In the genomic region with DNA sequence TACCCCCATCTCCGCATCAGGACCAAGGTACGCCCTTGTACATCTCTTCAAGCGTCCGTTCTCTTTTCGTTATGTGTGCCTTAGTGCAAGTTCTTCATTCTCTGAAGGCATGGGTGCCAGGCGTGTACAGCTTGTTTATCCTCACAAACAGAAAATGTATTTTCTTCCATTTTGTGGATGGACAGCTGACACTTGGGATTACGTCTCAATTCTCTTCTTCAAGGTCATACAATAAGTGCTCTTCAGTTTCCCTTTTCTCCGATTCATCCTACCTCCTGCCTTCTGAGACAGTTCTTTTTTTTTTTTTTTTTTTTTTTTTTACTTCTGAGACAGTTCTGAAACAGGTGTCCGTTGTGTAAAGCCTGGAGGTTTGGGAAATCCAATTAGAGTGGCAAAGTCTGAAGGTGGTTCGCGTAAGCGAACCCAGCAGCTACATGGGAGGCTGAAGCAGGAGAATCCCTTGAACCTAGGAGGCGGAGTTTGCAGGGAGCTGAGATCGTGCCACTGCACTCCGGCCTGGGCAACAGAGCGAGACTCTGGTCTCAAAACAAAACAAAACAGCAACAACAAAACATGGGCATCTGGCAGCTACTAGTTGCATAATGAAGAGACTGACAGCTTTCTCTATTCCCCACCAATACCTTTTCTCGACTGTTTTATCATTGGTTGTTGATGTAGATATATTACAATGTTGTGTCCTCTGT, we compare ENCODE assay signal across 8 cellular contexts. TPM values are rescaled to one million over a fixed set of nuclear protein-coding genes. Genes with fewer than 3 reads are reported as not detected.
DNase-seq lines count a peak whose midpoint lies in the region; ATAC-seq and TF ChIP-seq lines count a peak whose summit lies in the region.

No MANE protein-coding gene starts in this region.

- peaks cover 39% of the 10 kb centered on the region for H3K36me3 ChIP-seq in SK-N-MC (ENCODE audit: insufficient read depth, low read length)

- ATAC-seq in GM21717 (IDR thresholded peaks at IDR 0.05; ENCODE audit: unreplicated experiment) (peak; percentile 7), sciatic nerve (peak; percentile 3), HG02884 (IDR thresholded peaks at IDR 0.05; ENCODE audit: unreplicated experiment) (no peak), GM18873 (IDR thresholded peaks at IDR 0.05; ENCODE audit: low FRiP score, unreplicated experiment) (no peak)

- H3K9me3 ChIP-seq in SK-N-MC (ENCODE audit: low read depth, low read length), result no peaks in the 10 kb centered on the region

- H3K4me3 ChIP-seq in SK-N-MC, result peak overlapping the region; percentile 88
- peak overlapping the region; percentile 89 for H3K4me3 ChIP-seq in fibroblast of villous mesenchyme (ENCODE audit: low read depth, low read length)

- H3K9ac ChIP-seq in SK-N-MC (ENCODE audit: insufficient read length), result peak overlapping the region; percentile 81

- no peak overlapping the region for H3K27ac ChIP-seq in SK-N-MC

- TF ChIP-seq CTCF in fibroblast of villous mesenchyme (IDR thresholded peaks at IDR 0.05; ENCODE audit: insufficient read depth, low read depth, low read length) (no peak), GM10266 (IDR thresholded peaks at IDR 0.05; ENCODE audit: control insufficient read depth, insufficient read depth, low read depth, missing control alignments) (no peak)

- intact Hi-C loops in sciatic nerve (cut with DNase I), result no loop called here

- no peak for DNase-seq in SK-N-MC (ENCODE audit: low read depth, low spot score)
- no peak for DNase-seq in fibroblast of villous mesenchyme (ENCODE audit: low read depth)
- DNase-seq in sciatic nerve (ENCODE audit: low spot score), result no peak
- no peak for DNase-seq in amygdala (lab: John Stamatoyannopoulos, UW)
- no peak for DNase-seq in GM10266 (ENCODE audit: extremely low spot score)

RNA-seq across cellular contexts. Expression of gene COX6A1, which starts 0.7 kb away (rescaled TPM):
- total RNA-seq in fibroblast of villous mesenchyme (215 and 306 TPM in 2 replicates), sciatic nerve (165 TPM)

RNA-seq across cellular contexts. Expression of gene TRIAP1, which starts 7.5 kb away (rescaled TPM):
- total RNA-seq in fibroblast of villous mesenchyme, result 18.7 and 30.7 TPM in 2 replicates
- 12.9 TPM for total RNA-seq in sciatic nerve

RNA-seq across cellular contexts. Expression of gene GATC, which starts 7.6 kb away (rescaled TPM):
- 13.5 and 20.7 TPM in 2 replicates for total RNA-seq in fibroblast of villous mesenchyme
- 26.6 TPM for total RNA-seq in sciatic nerve

RNA-seq across cellular contexts. Expression of gene SRSF9, which starts 30.9 kb away (rescaled TPM):
- total RNA-seq in fibroblast of villous mesenchyme, result 148 and 192 TPM in 2 replicates
- 99.2 TPM for total RNA-seq in sciatic nerve

RNA-seq across cellular contexts. Expression of gene DYNLL1, which starts 57.3 kb away (rescaled TPM):
- 206 and 280 TPM in 2 replicates for total RNA-seq in fibroblast of villous mesenchyme
- 431 TPM for total RNA-seq in sciatic nerve

Comparison
In these comparisons a context has a peak if more than half of its experiments do, and no peak if none do; other contexts are left out.
1. ATAC-seq: peak in GM21717 (single experiment) and sciatic nerve (single experiment); none in HG02884 (single experiment) and GM18873 (single experiment).